8 cellular contexts compared by ENCODE assay signal in the genomic region with DNA sequence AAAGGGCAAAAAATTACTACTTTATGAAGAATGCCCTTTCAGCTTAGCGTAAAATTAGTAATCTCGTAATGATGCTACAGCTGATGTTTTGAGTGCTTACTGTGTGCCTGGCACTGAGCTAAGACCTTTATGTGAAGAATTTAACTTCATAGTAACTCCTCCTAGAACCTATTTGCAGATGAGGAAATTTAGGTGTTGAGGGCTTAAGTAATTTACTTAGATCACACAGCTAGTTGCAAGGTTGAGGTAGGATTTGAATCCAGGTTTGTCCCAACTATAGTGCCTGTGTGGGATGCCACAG. TPM values are rescaled to one million over a fixed set of nuclear protein-coding genes. Genes with fewer than 3 reads are reported as not detected.
A peak's percentile ranks its signal among the peaks of the same experiment; 100 is the strongest.
DNase-seq lines count a peak whose midpoint lies in the region; ATAC-seq, FAIRE-seq and TF ChIP-seq lines count a peak whose summit lies in the region.

No MANE protein-coding gene starts in this region.

- TF ChIP-seq CTCF in DOHH2 (IDR thresholded peaks at IDR 0.05; ENCODE audit: low read depth, low read length, poor library complexity, severe bottlenecking) = no peak
- no peak for TF ChIP-seq CTCF in OCI-LY3 (IDR thresholded peaks at IDR 0.05; ENCODE audit: low read depth, low read length)
- TF ChIP-seq CTCF in endothelial cell of umbilical vein (IDR thresholded peaks at IDR 0.05; ENCODE audit: extremely low read depth in 1 of 2, insufficient read depth in 1 of 2, low read depth in 1 of 2, low read length in 2 of 2) = no peak
- no peak for TF ChIP-seq CTCF in parathyroid adenoma (IDR thresholded peaks at IDR 0.05)

- H3K4me2 ChIP-seq in DOHH2 (ENCODE audit: low read length) (peak overlapping the region; percentile 77), OCI-LY3 (ENCODE audit: low read length) (peak overlapping the region; percentile 84), endothelial cell of umbilical vein (ENCODE audit: insufficient read depth, low read length) (peak overlapping the region; percentile 95), parathyroid adenoma (ENCODE audit: low read length) (peak overlapping the region; percentile 83)

- H3K9ac ChIP-seq in OCI-LY3 (ENCODE audit: low read length) = peak overlapping the region; percentile 96; the same call in 1 of the 2 replicates
- peak overlapping the region; percentile 83 for H3K9ac ChIP-seq in endothelial cell of umbilical vein (replicated peaks; ENCODE audit: extremely low read depth, insufficient read depth, low read length)
- no peak overlapping the region for H3K9ac ChIP-seq in parathyroid adenoma

- dilution Hi-C loops in endothelial cell of umbilical vein (cut with MboI; ENCODE audit: extremely low pct_ligation_motif_present, low sequenced_read_pairs) = no loop called here

- BruUV-seq in endothelial cell of umbilical vein (replicated peaks; lab: Mats Ljungman, UMichigan) = no TSS peak

- CTCF ChIA-PET in endothelial cell of umbilical vein (lab: Charles Lee) = no interaction called here

- H4K20me1 ChIP-seq in DOHH2 (ENCODE audit: control insufficient read depth, insufficient read depth, low read depth, low read length) = no peaks in the 10 kb centered on the region
- H4K20me1 ChIP-seq in OCI-LY3 (ENCODE audit: insufficient read depth, low read length) = peaks cover 7% of the 10 kb centered on the region; the same call in 1 of the 2 replicates
- peaks cover 2% of the 10 kb centered on the region for H4K20me1 ChIP-seq in endothelial cell of umbilical vein (replicated peaks; ENCODE audit: control insufficient read depth, extremely low read depth, insufficient read depth, low read length)

- H3K79me2 ChIP-seq in DOHH2 (ENCODE audit: control insufficient read depth, low read length) (peaks cover 66% of the 10 kb centered on the region), OCI-LY3 (ENCODE audit: low read length) (peaks cover 58% of the 10 kb centered on the region), endothelial cell of umbilical vein (ENCODE audit: control insufficient read depth, insufficient read depth, low read length) (peaks cover 59% of the 10 kb centered on the region), parathyroid adenoma (peaks cover 2% of the 10 kb centered on the region)

- peak overlapping the region; percentile 86 for H3K4me3 ChIP-seq in DOHH2 (ENCODE audit: low read length)
- peak overlapping the region; percentile 93 for H3K4me3 ChIP-seq in OCI-LY3 (ENCODE audit: low read length)
- H3K4me3 ChIP-seq in endothelial cell of umbilical vein (replicated peaks in 1 of 3; ENCODE audit: insufficient read depth in 1 of 3, low read depth in 1 of 3, low read length in 3 of 3) = peak overlapping the region; percentile 61 to 99 (median 84)
- peak overlapping the region; percentile 71 for H3K4me3 ChIP-seq in parathyroid adenoma (ENCODE audit: low read depth, low read length)

- TF ChIP-seq POLR2A in endothelial cell of umbilical vein (IDR thresholded peaks at IDR 0.05; ENCODE audit: low read depth, low read length) = no peak

- H3K4me1 ChIP-seq in DOHH2 (ENCODE audit: control insufficient read depth, low read length) (peaks cover 30% of the 10 kb centered on the region), OCI-LY3 (ENCODE audit: low read length) (peaks cover 10% of the 10 kb centered on the region), endothelial cell of umbilical vein (ENCODE audit: control insufficient read depth, extremely low read depth, insufficient read depth, low read length) (peaks cover 5% of the 10 kb centered on the region), parathyroid adenoma (peaks cover 4% of the 10 kb centered on the region)

- 0 out of 2 replicates have a peak, but pooled peaks cover 2% of the 10 kb centered on the region for H3F3A ChIP-seq in DOHH2 (ENCODE audit: control insufficient read depth, insufficient read depth)

- no peaks in the 10 kb centered on the region for H3K9me1 ChIP-seq in endothelial cell of umbilical vein (replicated peaks; ENCODE audit: control insufficient read depth, extremely low read depth, insufficient read depth, low read length)

- intact Hi-C loops in endothelial cell of umbilical vein (cut with micrococcal nuclease) = loop anchor here (1.0 to 2.0 kb wide), 3 partner anchors 17 to 77 kb away; partner anchors contain the start of gene SFPQ

- DNase-seq in endothelial cell of umbilical vein (ENCODE audit: low read depth, low spot score) = no peak
- no peak for DNase-seq in NCI-H2196 treated with DMSO at 0.1 percent for 48 hours (lab: John Stamatoyannopoulos, UW; ENCODE audit: unreplicated experiment)
- DNase-seq in DMS 273 treated with DMSO at 0.1 percent for 48 hours (lab: John Stamatoyannopoulos, UW) = no peak
- DNase-seq in activated CD4-positive, alpha-beta T cell treated with anti-CD3 and anti-CD28 coated beads for 48 hours = no peak

- H3K27ac ChIP-seq in DOHH2 (ENCODE audit: low read depth, low read length) = no peak overlapping the region
- H3K27ac ChIP-seq in OCI-LY3 (ENCODE audit: low read length) = no peak overlapping the region
- H3K27ac ChIP-seq in endothelial cell of umbilical vein (ENCODE audit: insufficient read depth, low read depth, low read length) = no peak overlapping the region
- no peak overlapping the region for H3K27ac ChIP-seq in parathyroid adenoma

- H3K27me3 ChIP-seq in DOHH2 (ENCODE audit: control insufficient read depth, low read length) (no peaks in the 10 kb centered on the region), OCI-LY3 (ENCODE audit: low read depth, low read length) (no peaks in the 10 kb centered on the region), endothelial cell of umbilical vein (ENCODE audit: control insufficient read depth in 2 of 2, insufficient read depth in 2 of 2, low read length in 2 of 2) (peaks cover 0 to 2% of the 10 kb centered on the region in 2 experiments), parathyroid adenoma (ENCODE audit: control insufficient read depth, insufficient read depth, low read length) (no peaks in the 10 kb centered on the region)

- H3K9me2 ChIP-seq in DOHH2 (replicated peaks; ENCODE audit: control insufficient read depth, low read length) = no peaks in the 10 kb centered on the region

- H3K36me3 ChIP-seq in DOHH2 (ENCODE audit: control insufficient read depth, low read length) (peaks cover 20% of the 10 kb centered on the region), OCI-LY3 (replicated peaks; ENCODE audit: low read depth, low read length) (peaks cover 12% of the 10 kb centered on the region), endothelial cell of umbilical vein (ENCODE audit: control insufficient read depth in 2 of 2, extremely low read depth in 1 of 2, insufficient read depth in 2 of 2, low read length in 2 of 2) (no peaks in the 10 kb centered on the region), parathyroid adenoma (ENCODE audit: control insufficient read depth, insufficient read depth, low read length) (no peaks in the 10 kb centered on the region)

- FAIRE-seq in endothelial cell of umbilical vein (lab: Jason Lieb, UNC) = no peak

- no peak for ATAC-seq in HG02763 (IDR thresholded peaks at IDR 0.05; ENCODE audit: unreplicated experiment)

- peaks cover 7% of the 10 kb centered on the region; the same call in 1 of the 2 replicates for H3K9me3 ChIP-seq in DOHH2 (ENCODE audit: control insufficient read depth, insufficient read depth, low read length)
- H3K9me3 ChIP-seq in OCI-LY3 (ENCODE audit: insufficient read depth, low read length) = no peaks in the 10 kb centered on the region
- no peaks in the 10 kb centered on the region for H3K9me3 ChIP-seq in endothelial cell of umbilical vein (replicated peaks; ENCODE audit: control insufficient read depth, insufficient read depth, low read length)
- H3K9me3 ChIP-seq in parathyroid adenoma (ENCODE audit: control insufficient read depth, low read length) = no peaks in the 10 kb centered on the region

- POLR2A ChIA-PET in endothelial cell of umbilical vein (lab: Charles Lee) = no interaction called here

- H2AFZ ChIP-seq in OCI-LY3 (ENCODE audit: low read depth, low read length) (no peak overlapping the region), endothelial cell of umbilical vein (ENCODE audit: low read depth, low read length) (no peak overlapping the region), parathyroid adenoma (no peak overlapping the region)

TF ChIP-seq in endothelial cell of umbilical vein, 7 proteins besides CTCF, POLR2A, EP300 and RAD21:
- TF ChIP-seq JUN (IDR thresholded peaks at IDR 0.05; ENCODE audit: borderline replicate concordance, insufficient read depth, insufficient read length, low read depth) = no peak
- no peak for TF ChIP-seq GATA2 (IDR thresholded peaks at IDR 0.05; ENCODE audit: insufficient read depth, insufficient read length, low read depth, low read length)
- no peak for TF ChIP-seq MAX (IDR thresholded peaks at IDR 0.05; ENCODE audit: insufficient read depth, insufficient read length)
- TF ChIP-seq FOS (IDR thresholded peaks at IDR 0.05; ENCODE audit: borderline replicate concordance, insufficient read depth, low read length) = no peak
- no peak for TF ChIP-seq POLR2AphosphoS5 (IDR thresholded peaks at IDR 0.05; ENCODE audit: insufficient read depth, low read depth, low read length)
- no peak for TF ChIP-seq EZH2 (IDR thresholded peaks at IDR 0.05; ENCODE audit: borderline replicate concordance, low read depth, low read length, severe bottlenecking)
- no peak for TF ChIP-seq MYC (IDR thresholded peaks at IDR 0.05; ENCODE audit: low read depth, low read length)

RNA-seq across cellular contexts. Expression of gene ZMYM4, which starts 1.4 kb away (rescaled TPM):
- 61.2 and 65.0 TPM in 2 replicates for total RNA-seq in endothelial cell of umbilical vein
- 13.5 and 15.3 TPM in 2 replicates for polyA plus RNA-seq in endothelial cell of umbilical vein
- polyA plus RNA-seq in endothelial cell of umbilical vein (2011; cell fraction: cytosol; rRNA removed) = 17.2 and 17.4 TPM in 2 replicates
- 38.3 and 48.0 TPM in 2 replicates for polyA plus RNA-seq in endothelial cell of umbilical vein (2011; cell fraction: nucleus; rRNA removed)
- 28.6 and 42.1 TPM in 2 replicates for polyA plus RNA-seq in endothelial cell of umbilical vein (2012)
- polyA minus RNA-seq in endothelial cell of umbilical vein = 45.4 and 51.5 TPM in 2 replicates
- polyA minus RNA-seq in endothelial cell of umbilical vein (2011; cell fraction: cytosol; rRNA and poly(A)+ RNA removed) = 21.2 TPM
- 69.1 and 98.4 TPM in 2 replicates for polyA minus RNA-seq in endothelial cell of umbilical vein (2011; cell fraction: nucleus; rRNA and poly(A)+ RNA removed)
